8 cellular contexts compared by ENCODE assay signal in genomic region chr16:29116207-29116606, GRCh38.
A peak's percentile ranks its signal among the peaks of the same experiment; 100 is the strongest.
DNase-seq lines count a peak whose midpoint lies in the region; ATAC-seq and TF ChIP-seq lines count a peak whose summit lies in the region.
"Not testable (repeated sequence)": the region's sequence is repeated elsewhere in the genome, so short reads cannot be mapped to it uniquely, and the experiment has no call there.

No MANE protein-coding gene starts in this region.

- H3K4me3 ChIP-seq in mammary epithelial cell (replicated peaks in 1 of 3; ENCODE audit: insufficient read depth in 1 of 3, low read depth in 2 of 3, low read length in 3 of 3); muscle layer of duodenum (ENCODE audit: low read depth in 1 of 2, low read length in 2 of 2); skeletal muscle tissue (ENCODE audit: low read length in 3 of 3); vagina: not testable (repeated sequence)

- dilution Hi-C loops in mammary epithelial cell (cut with HindIII; ENCODE audit: low sequenced_read_pairs) = not testable (repeated sequence)

- peaks cover 41% of the 10 kb centered on the region for H3K36me3 Mint-ChIP-seq in T-helper 2 cell treated with Interferon-gamma antibody and Interleukin-4, amounts not matched to agents 5 μg/mL and 100 μg/mL, for 36 hours (ENCODE audit: low read depth)
- peaks cover 8 to 27% of the 10 kb centered on the region in 2 donors for H3K36me3 Mint-ChIP-seq in activated T-cell treated with anti-CD3 and anti-CD28 coated beads, Interleukin-2, amount 50 U/mL, for 72 hours (ENCODE audit: insufficient read depth in 2 of 2)

- not testable (repeated sequence) for TF ChIP-seq CTCF in mammary epithelial cell (conservative IDR thresholded peaks at IDR 0.05 in 1 of 2, IDR thresholded peaks at IDR 0.05 in 1 of 2; ENCODE audit: extremely low read depth in 1 of 2, insufficient read depth in 1 of 2, low read depth in 1 of 2, low read length in 2 of 2); vagina (IDR thresholded peaks at IDR 0.05)

- not testable (repeated sequence) for H4K20me1 ChIP-seq in mammary epithelial cell (ENCODE audit: insufficient read depth, low read length)

- H3K9ac ChIP-seq in mammary epithelial cell (ENCODE audit: insufficient read depth, low read length); skeletal muscle tissue (ENCODE audit: low read depth in 1 of 3, low read length in 3 of 3): not testable (repeated sequence)

- WGBS in mammary epithelial cell (ENCODE audit: low coverage, missing lambda C conversion rate) = 69% methylated on average over 11 of the region's 12 CpGs

- DNase-seq in T-helper 2 cell treated with Interferon-gamma antibody and Interleukin-4, amounts not matched to agents 5 μg/mL and 100 μg/mL, for 36 hours (ENCODE audit: low spot score); activated T-cell treated with anti-CD3 and anti-CD28 coated beads, Interleukin-2, amount 50 U/mL, for 72 hours; mammary epithelial cell; vagina (ENCODE audit: extremely low spot score in 2 of 2): not testable (repeated sequence)
- DNase-seq in left ventricle myocardium superior = peak; percentile 29

- not testable (repeated sequence) for H3K79me2 ChIP-seq in mammary epithelial cell (ENCODE audit: insufficient read depth, low read length)

- not testable (repeated sequence) for H3K9me3 Mint-ChIP-seq in T-helper 2 cell treated with Interferon-gamma antibody and Interleukin-4, amounts not matched to agents 5 μg/mL and 100 μg/mL, for 36 hours; activated T-cell treated with anti-CD3 and anti-CD28 coated beads, Interleukin-2, amount 50 U/mL, for 72 hours

- H3K4me1 ChIP-seq in mammary epithelial cell (ENCODE audit: insufficient read depth, low read length); muscle layer of duodenum (ENCODE audit: control insufficient read depth in 1 of 2, insufficient read depth in 2 of 2, low read length in 2 of 2); skeletal muscle tissue (ENCODE audit: control insufficient read depth in 3 of 3, insufficient read depth in 3 of 3, low read length in 3 of 3): not testable (repeated sequence)
- peaks cover 18% of the 10 kb centered on the region for H3K4me1 ChIP-seq in vagina

- H2AFZ ChIP-seq in mammary epithelial cell (ENCODE audit: low read depth, low read length) = peak overlapping the region; percentile 30

- peak overlapping the region; percentile 7 for H3K27ac Mint-ChIP-seq in T-helper 2 cell treated with Interferon-gamma antibody and Interleukin-4, amounts not matched to agents 5 μg/mL and 100 μg/mL, for 36 hours
- H3K27ac Mint-ChIP-seq in activated T-cell treated with anti-CD3 and anti-CD28 coated beads, Interleukin-2, amount 50 U/mL, for 72 hours = peak overlapping the region; percentile 87

- intact Hi-C loops in mammary epithelial cell (cut with micrococcal nuclease) = loop anchor here (5.0 kb wide), 1 partner anchor 141 kb away; no protein-coding TSS in a partner anchor
- intact Hi-C loops in left ventricle myocardium superior (cut with micrococcal nuclease); vagina (cut with DNase I): not testable (repeated sequence)

- not testable (repeated sequence) for BruUV-seq in mammary epithelial cell (replicated peaks; lab: Mats Ljungman, UMichigan)

- H3K27me3 Mint-ChIP-seq in T-helper 2 cell treated with Interferon-gamma antibody and Interleukin-4, amounts not matched to agents 5 μg/mL and 100 μg/mL, for 36 hours (ENCODE audit: low read depth); activated T-cell treated with anti-CD3 and anti-CD28 coated beads, Interleukin-2, amount 50 U/mL, for 72 hours (ENCODE audit: low read depth): not testable (repeated sequence)

- H3K4me2 ChIP-seq in mammary epithelial cell (ENCODE audit: insufficient read depth, low read depth, low read length) = not testable (repeated sequence)

- not testable (repeated sequence) for H3K27me3 ChIP-seq in mammary epithelial cell (ENCODE audit: insufficient read depth, low read length); muscle layer of duodenum (ENCODE audit: low read depth, low read length); skeletal muscle tissue (ENCODE audit: control insufficient read depth in 3 of 3, insufficient read depth in 3 of 3, low read length in 3 of 3); vagina

- not testable (repeated sequence) for H3K27ac ChIP-seq in mammary epithelial cell (ENCODE audit: insufficient read depth, low read depth, low read length)
- H3K27ac ChIP-seq in muscle layer of duodenum (ENCODE audit: low read length) (peak overlapping the region; percentile 45), skeletal muscle tissue (ENCODE audit: low read depth, low read length) (peak overlapping the region; percentile 19), vagina (peak overlapping the region; percentile 79)

- H3K4me1 Mint-ChIP-seq in T-helper 2 cell treated with Interferon-gamma antibody and Interleukin-4, amounts not matched to agents 5 μg/mL and 100 μg/mL, for 36 hours (ENCODE audit: low read depth) = peaks cover 39% of the 10 kb centered on the region
- peaks cover 65% of the 10 kb centered on the region for H3K4me1 Mint-ChIP-seq in activated T-cell treated with anti-CD3 and anti-CD28 coated beads, Interleukin-2, amount 50 U/mL, for 72 hours (ENCODE audit: low read depth)

- in situ Hi-C loops in mammary epithelial cell (cut with MboI; ENCODE audit: low sequenced_read_pairs in 2 of 2) = loop anchor here in 1 of 2 donors (25.0 kb wide), 1 partner anchor 921 kb away; the partner anchor contains the start of gene TLCD3B

- TF ChIP-seq POLR2A in vagina (IDR thresholded peaks at IDR 0.05) = not testable (repeated sequence)

- H3K4me3 Mint-ChIP-seq in T-helper 2 cell treated with Interferon-gamma antibody and Interleukin-4, amounts not matched to agents 5 μg/mL and 100 μg/mL, for 36 hours = not testable (repeated sequence)
- H3K4me3 Mint-ChIP-seq in activated T-cell treated with anti-CD3 and anti-CD28 coated beads, Interleukin-2, amount 50 U/mL, for 72 hours = peak overlapping the region; percentile 48 to 72

- not testable (repeated sequence) for H3K36me3 ChIP-seq in mammary epithelial cell (ENCODE audit: insufficient read depth, low read length); skeletal muscle tissue (ENCODE audit: control insufficient read depth in 3 of 3, insufficient read depth in 3 of 3, low read length in 3 of 3); vagina
- peaks cover 0 to 16% of the 10 kb centered on the region in 2 donors for H3K36me3 ChIP-seq in muscle layer of duodenum (ENCODE audit: control insufficient read depth in 1 of 2, insufficient read depth in 2 of 2, low read length in 2 of 2)

- not testable (repeated sequence) for H3K9me3 ChIP-seq in mammary epithelial cell (replicated peaks; ENCODE audit: insufficient read depth, low read length); muscle layer of duodenum (ENCODE audit: control insufficient read depth in 1 of 2, low read length in 2 of 2); skeletal muscle tissue (ENCODE audit: control insufficient read depth in 3 of 3, low read length in 3 of 3); vagina

- CTCF ChIA-PET in mammary epithelial cell (lab: Charles Lee; ENCODE audit: low non-redundant PET) = not testable (repeated sequence)

- ATAC-seq in GM18868 (IDR thresholded peaks at IDR 0.05; ENCODE audit: unreplicated experiment) = peak; percentile 10
- ATAC-seq in activated T-cell treated with anti-CD3 and anti-CD28 coated beads, Interleukin-2, amount 50 U/mL, for 72 hours (replicated peaks in 1 of 2) = peak; percentile 2 to 4
- not testable (repeated sequence) for ATAC-seq in left ventricle myocardium superior
